8 cellular contexts compared by ENCODE assay signal in genomic region chr3:31533169-31533870, GRCh38. TPM values are rescaled to one million over a fixed set of nuclear protein-coding genes. Genes with fewer than 3 reads are reported as not detected.
DNase-seq lines count a peak whose midpoint lies in the region; ATAC-seq lines count a peak whose summit lies in the region.

No MANE protein-coding gene starts in this region.

- POLR2A ChIA-PET in activated naive CD8-positive, alpha-beta T cell treated with anti-CD3 and anti-CD28 coated beads, Interleukin-2, amount 10 ng/mL, durations not matched to agents 7 days and 5 days (lab: Charles Lee) = interaction anchor here (0.8 to 3.4 kb wide), 38 partner anchors 8 to 1907 kb away, joined by 3 to 58 read pairs (median 4); partner anchors contain the start of gene UBP1

- peak overlapping the region; percentile 97 for H3K27ac Mint-ChIP-seq in activated naive CD8-positive, alpha-beta T cell treated with anti-CD3 and anti-CD28 coated beads, Interleukin-2, amount 10 ng/mL, durations not matched to agents 7 days and 5 days

- peaks cover 20% of the 10 kb centered on the region for H3K4me1 Mint-ChIP-seq in activated naive CD8-positive, alpha-beta T cell treated with anti-CD3 and anti-CD28 coated beads, Interleukin-2, amount 10 ng/mL, durations not matched to agents 7 days and 5 days

- no peaks in the 10 kb centered on the region for H3K36me3 ChIP-seq in SJCRH30

- H3K9me3 ChIP-seq in SJCRH30 (replicated peaks) = no peaks in the 10 kb centered on the region

- H3K36me3 Mint-ChIP-seq in activated naive CD8-positive, alpha-beta T cell treated with anti-CD3 and anti-CD28 coated beads, Interleukin-2, amount 10 ng/mL, durations not matched to agents 7 days and 5 days = peaks cover 29% of the 10 kb centered on the region

- peak; percentile 7 for ATAC-seq in HG02981 (IDR thresholded peaks at IDR 0.05; ENCODE audit: unreplicated experiment)
- ATAC-seq in activated naive CD8-positive, alpha-beta T cell treated with anti-CD3 and anti-CD28 coated beads, Interleukin-2, amount 10 ng/mL, durations not matched to agents 7 days and 5 days (ENCODE audit: low read depth) = no peak
- ATAC-seq in left cardiac atrium = peak in 1 of 2 donors; percentile 6

- H3K4me3 ChIP-seq in SJCRH30 = peak overlapping the region; percentile 81

- H3K9me3 Mint-ChIP-seq in activated naive CD8-positive, alpha-beta T cell treated with anti-CD3 and anti-CD28 coated beads, Interleukin-2, amount 10 ng/mL, durations not matched to agents 7 days and 5 days = no peaks in the 10 kb centered on the region

- no peak overlapping the region for H3K4me3 Mint-ChIP-seq in activated naive CD8-positive, alpha-beta T cell treated with anti-CD3 and anti-CD28 coated beads, Interleukin-2, amount 10 ng/mL, durations not matched to agents 7 days and 5 days

- H3K4me1 ChIP-seq in SJCRH30 = no peaks in the 10 kb centered on the region

- DNase-seq in NCI-H2029 (lab: John Stamatoyannopoulos, UW) (peak; percentile 54), NCI-H2029 treated with DMSO at 0.1 percent for 48 hours (lab: John Stamatoyannopoulos, UW) (no peak), SJCRH30 (peak; percentile 23 to 30), left cardiac atrium (peak; percentile 73), putamen (ENCODE audit: low spot score) (peak; percentile 34), NCI-H2107 (lab: John Stamatoyannopoulos, UW) (no peak)
- DNase-seq in activated naive CD8-positive, alpha-beta T cell treated with anti-CD3 and anti-CD28 coated beads, Interleukin-2, amount 10 ng/mL, durations not matched to agents 7 days and 5 days = peak; percentile 79

- no peaks in the 10 kb centered on the region for H3K27me3 ChIP-seq in SJCRH30

- H3K27me3 Mint-ChIP-seq in activated naive CD8-positive, alpha-beta T cell treated with anti-CD3 and anti-CD28 coated beads, Interleukin-2, amount 10 ng/mL, durations not matched to agents 7 days and 5 days = no peaks in the 10 kb centered on the region

- intact Hi-C loops in left cardiac atrium (cut with DNase I) = no loop called here

- peak overlapping the region; percentile 92; the same call in 1 of the 2 replicates for H3K27ac ChIP-seq in SJCRH30

RNA-seq across cellular contexts. Expression of gene STT3B, which starts 0.6 kb away (rescaled TPM):
- total RNA-seq in SJCRH30 (2014; rRNA removed; shearing (Covaris generic)) = 64.4 and 66.1 TPM in 2 replicates
- 100 to 1,000 TPM; 123 to 131 TPM for total RNA-seq in activated naive CD8-positive, alpha-beta T cell treated with anti-CD3 and anti-CD28 coated beads, Interleukin-2, amount 10 ng/mL, durations not matched to agents 7 days and 5 days
- 10 to 100 TPM; 76.7 to 88.1 TPM for total RNA-seq in left cardiac atrium

Comparison
In these comparisons a context has a peak if more than half of its experiments do, and no peak if none do; other contexts are left out.
1. DNase-seq: peak in NCI-H2029 (single experiment), SJCRH30 (2 of 2), activated naive CD8-positive, alpha-beta T cell treated with anti-CD3 and anti-CD28 coated beads, Interleukin-2, amount 10 ng/mL, durations not matched to agents 7 days and 5 days (single experiment), left cardiac atrium (single experiment) and putamen (single experiment); none in NCI-H2029 treated with DMSO at 0.1 percent for 48 hours (single experiment) and NCI-H2107 (single experiment).